Comparison of ENCODE assay signal across 22 cellular contexts in genomic region chr16:66862023-66862520, GRCh38. TPM values are rescaled to one million over a fixed set of nuclear protein-coding genes. Genes with fewer than 3 reads are reported as not detected.
DNase-seq lines count a peak whose midpoint lies in the region; TF ChIP-seq lines count a peak whose summit lies in the region.
"Had no signal": no experiment of that assay in that cellular context is flagged by ENCODE, and none has a peak within 500 bp of the region (broad histone marks: within the 10 kb centered on the region; RNA-seq: fewer than 3 reads in every experiment).

No MANE protein-coding gene starts in this region.

- H3K27ac ChIP-seq in HEK293 (ENCODE audit: extremely low read depth, low read depth, low read length) (no peak overlapping the region), coronary artery (no peak overlapping the region), sigmoid colon (no peak overlapping the region), esophagus squamous epithelium (no peak overlapping the region)
- H3K27ac ChIP-seq: BLaER1, HL-60 had no signal

- H3K36me3 ChIP-seq in HEK293 (ENCODE audit: control insufficient read depth in 2 of 2, insufficient read depth in 1 of 2, low read length in 2 of 2) (no peaks in the 10 kb centered on the region), sigmoid colon (no peaks in the 10 kb centered on the region), esophagus squamous epithelium (no peaks in the 10 kb centered on the region)
- H3K36me3 ChIP-seq: BLaER1 had no signal

- TF ChIP-seq POLR2A in sigmoid colon (IDR thresholded peaks at IDR 0.05), result no peak
- no peak for TF ChIP-seq POLR2A in esophagus squamous epithelium (IDR thresholded peaks at IDR 0.05)

- no peaks in the 10 kb centered on the region for H3K9me3 ChIP-seq in HEK293 (ENCODE audit: control insufficient read depth, insufficient read depth, low read depth, low read length)
- H3K9me3 ChIP-seq in sigmoid colon, result no peaks in the 10 kb centered on the region
- H3K9me3 ChIP-seq in esophagus squamous epithelium, result no peaks in the 10 kb centered on the region
- H3K9me3 ChIP-seq: BLaER1 had no signal

- DNase-seq in activated effector memory CD4-positive, alpha-beta T cell treated with anti-CD3 and anti-CD28 coated beads, Interleukin-2, amount 50 U/mL, for 16 hours, result peak; percentile 31
- no peak for DNase-seq in activated effector memory CD4-positive, alpha-beta T cell treated with Interleukin-2 at 50 U/mL for 16 hours
- peak; percentile 36 for DNase-seq in coronary artery (ENCODE audit: low spot score)
- DNase-seq in sigmoid colon, result peak; percentile 40
- no peak for DNase-seq in NCI-H1930 (lab: John Stamatoyannopoulos, UW)
- no peak for DNase-seq in esophagus squamous epithelium (lab: John Stamatoyannopoulos, UW)
- DNase-seq in effector CD8-positive, alpha-beta T cell (lab: John Stamatoyannopoulos, UW), result no peak
- DNase-seq: 8988T; Calu3; CD4-positive, alpha-beta memory T cell; DMS79 treated with DMSO at 0.1 percent for 48 hours; GF-D8; GOT3; IMR-90 had no signal

- WGBS in sigmoid colon, 2 donors, result 90 to 93% methylated on average over 8 of the region's 8 CpGs
- WGBS in esophagus squamous epithelium, 2 donors, result 83 to 96% methylated on average over 6 to 7 of the region's 8 CpGs

- no peak overlapping the region for H3K4me3 ChIP-seq in HEK293 (ENCODE audit: low read depth, low read length)
- H3K4me3 ChIP-seq in coronary artery, result no peak overlapping the region
- no peak overlapping the region for H3K4me3 ChIP-seq in sigmoid colon
- no peak overlapping the region for H3K4me3 ChIP-seq in esophagus squamous epithelium
- H3K4me3 ChIP-seq: BLaER1 had no signal

- CTCF ChIA-PET in HEK293 (lab: Yijun Ruan, JAX), result interaction anchor here (0.6 to 1.4 kb wide), 4 partner anchors 32 to 254 kb away, joined by 3 to 10 read pairs (median 4); partner anchors contain the start of gene NAE1

- intact Hi-C loops in sigmoid colon (cut with DNase I), result no loop called here
- intact Hi-C loops in esophagus squamous epithelium (cut with DNase I), result loop anchor here (10.0 kb wide), 2 partner anchors 127 to 257 kb away; partner anchors contain the start of gene CMTM3

- TF ChIP-seq EP300 in sigmoid colon (IDR thresholded peaks at IDR 0.05), result no peak

- POLR2A ChIA-PET in HEK293 (lab: Yijun Ruan, JAX), result interaction anchor here (1.8 kb wide), 1 partner anchor 31 kb away, joined by 5 read pairs; the partner anchor contains the start of gene NAE1

- TF ChIP-seq CTCF in HEK293 (tag by site-specific recombination; IDR thresholded peaks at IDR 0.05) (no peak), coronary artery (IDR thresholded peaks at IDR 0.05) (no peak), sigmoid colon (IDR thresholded peaks at IDR 0.05) (no peak), esophagus squamous epithelium (IDR thresholded peaks at IDR 0.05) (no peak)

- H3K27me3 ChIP-seq in sigmoid colon (no peaks in the 10 kb centered on the region), esophagus squamous epithelium (no peaks in the 10 kb centered on the region)
- H3K27me3 ChIP-seq: BLaER1 had no signal

- no peaks in the 10 kb centered on the region for H3K4me1 ChIP-seq in HEK293 (ENCODE audit: control insufficient read depth, insufficient read depth, low read length)
- H3K4me1 ChIP-seq in sigmoid colon, result peaks cover 0 to 12% (median 11%) of the 10 kb centered on the region in 4 donors
- peaks cover 0 to 6% (median 4%) of the 10 kb centered on the region in 3 donors for H3K4me1 ChIP-seq in esophagus squamous epithelium

TF ChIP-seq in HEK293, 187 proteins besides CTCF, POLR2A, EP300 and RAD21:
- TF ChIP-seq ZNF335 (tag by site-specific recombination; conservative IDR thresholded peaks at IDR 0.05), result peak; percentile 70
- TF ChIP-seq, protein P1, sequence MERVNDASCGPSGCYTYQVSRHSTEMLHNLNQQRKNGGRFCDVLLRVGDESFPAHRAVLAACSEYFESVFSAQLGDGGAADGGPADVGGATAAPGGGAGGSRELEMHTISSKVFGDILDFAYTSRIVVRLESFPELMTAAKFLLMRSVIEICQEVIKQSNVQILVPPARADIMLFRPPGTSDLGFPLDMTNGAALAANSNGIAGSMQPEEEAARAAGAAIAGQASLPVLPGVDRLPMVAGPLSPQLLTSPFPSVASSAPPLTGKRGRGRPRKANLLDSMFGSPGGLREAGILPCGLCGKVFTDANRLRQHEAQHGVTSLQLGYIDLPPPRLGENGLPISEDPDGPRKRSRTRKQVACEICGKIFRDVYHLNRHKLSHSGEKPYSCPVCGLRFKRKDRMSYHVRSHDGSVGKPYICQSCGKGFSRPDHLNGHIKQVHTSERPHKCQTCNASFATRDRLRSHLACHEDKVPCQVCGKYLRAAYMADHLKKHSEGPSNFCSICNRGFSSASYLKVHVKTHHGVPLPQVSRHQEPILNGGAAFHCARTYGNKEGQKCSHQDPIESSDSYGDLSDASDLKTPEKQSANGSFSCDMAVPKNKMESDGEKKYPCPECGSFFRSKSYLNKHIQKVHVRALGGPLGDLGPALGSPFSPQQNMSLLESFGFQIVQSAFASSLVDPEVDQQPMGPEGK (tag by site-specific recombination; IDR thresholded peaks at IDR 0.05), result no peak

RNA-seq across cellular contexts. Expression of gene CA7, which starts 17.9 kb away (rescaled TPM):
- total RNA-seq in sigmoid colon (1 to 10 TPM in 1 of 4 donors, not detected in 3; 1.9 TPM), esophagus squamous epithelium (not detected)
- 100 to 1,000 TPM; 112 to 188 (median 154) TPM for polyA plus RNA-seq in sigmoid colon
- total RNA-seq: A673; Calu3; CD4-positive, alpha-beta memory T cell; HT1080; IMR-90 had no signal
- polyA plus RNA-seq: AG04450; CD14-positive monocyte; CD4-positive, alpha-beta memory T cell; IMR-90 had no signal

RNA-seq across cellular contexts. Expression of gene PDP2, which starts 18.2 kb away (rescaled TPM):
- total RNA-seq in sigmoid colon (1 to 10 TPM; 2.6 to 8.3 (median 4.7) TPM), esophagus squamous epithelium (10 to 100 TPM in 2 of 4 donors, 1 to 10 TPM in 2; 4.1 to 12.9 (median 9.4) TPM)
- 1 to 10 TPM; 3.0 to 6.1 (median 5.1) TPM for polyA plus RNA-seq in sigmoid colon
- polyA plus RNA-seq: CD14-positive monocyte had no signal

RNA-seq across cellular contexts. Expression of gene NAE1, which starts 31.3 kb away (rescaled TPM):
- total RNA-seq in sigmoid colon (10 to 100 TPM; 34.6 to 58.3 (median 46.9) TPM), esophagus squamous epithelium (10 to 100 TPM; 31.4 to 74.7 (median 45.7) TPM)
- 10 to 100 TPM; 34.8 to 48.8 (median 35.9) TPM for polyA plus RNA-seq in sigmoid colon

RNA-seq across cellular contexts. Expression of gene CDH16, which starts 56.6 kb away (rescaled TPM):
- total RNA-seq in sigmoid colon (not detected), esophagus squamous epithelium (1 to 10 TPM; 1.9 to 6.3 (median 4.1) TPM)
- polyA plus RNA-seq in sigmoid colon, result under 1 TPM in 2 of 3 donors, not detected in 1; 0.19 to 0.60 TPM
- total RNA-seq: A673; Calu3; CD4-positive, alpha-beta memory T cell; H7; HT1080; IMR-90 had no signal
- polyA plus RNA-seq: AG04450; CD14-positive monocyte; CD4-positive, alpha-beta memory T cell; IMR-90 had no signal

Comparison
In these comparisons a context has a peak if more than half of its experiments do, and no peak if none do; other contexts are left out.
1. DNase-seq: peak in activated effector memory CD4-positive, alpha-beta T cell treated with anti-CD3 and anti-CD28 coated beads, Interleukin-2, amount 50 U/mL, for 16 hours (single experiment), coronary artery (single experiment) and sigmoid colon (single experiment); none in activated effector memory CD4-positive, alpha-beta T cell treated with Interleukin-2 at 50 U/mL for 16 hours (single experiment), NCI-H1930 (0 of 2), esophagus squamous epithelium (single experiment) and effector CD8-positive, alpha-beta T cell (single experiment).